1 cellular context compared by ENCODE assay signal in the genomic region with DNA sequence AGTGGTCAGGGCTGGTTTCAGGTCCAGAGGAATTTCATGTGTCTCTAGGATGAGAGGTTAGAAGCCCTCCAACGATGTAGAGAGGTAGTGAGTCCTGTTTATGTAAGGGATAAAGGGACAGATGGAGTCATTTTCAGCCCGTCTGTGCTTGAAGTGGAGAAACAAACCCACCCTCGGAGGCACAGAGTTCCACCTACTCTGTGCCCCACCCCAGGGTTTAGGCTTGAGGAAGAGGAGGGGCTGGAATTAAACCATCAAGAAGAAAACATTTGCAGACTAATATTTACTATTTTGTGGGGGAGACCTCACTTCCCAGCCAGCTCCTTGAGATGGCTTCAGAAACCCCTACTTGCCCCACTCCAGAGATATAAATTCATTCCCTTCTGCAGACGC.
TF ChIP-seq lines count a peak whose summit lies in the region.

No MANE protein-coding gene starts in this region.

TF ChIP-seq in HepG2, 621 proteins besides CTCF, POLR2A, EP300 and RAD21:
- TF ChIP-seq KMT2A (CRISPR knock-in tag; IDR thresholded peaks at IDR 0.05) (no peak), FOSL2 (CRISPR knock-in tag; IDR thresholded peaks at IDR 0.05) (no peak), DNMT1 (CRISPR knock-in tag; IDR thresholded peaks at IDR 0.05) (no peak), GABPA (IDR thresholded peaks at IDR 0.05; ENCODE audit: low read depth, low read length) (no peak), GABPA (CRISPR knock-in tag; IDR thresholded peaks at IDR 0.05; ENCODE audit: low read depth) (no peak), IKZF4 (CRISPR knock-in tag; IDR thresholded peaks at IDR 0.05; ENCODE audit: borderline replicate concordance, low read depth, not compliant biosample characterization) (no peak), ZFAT (CRISPR knock-in tag; conservative IDR thresholded peaks at IDR 0.05) (no peak), ZNF550 (CRISPR knock-in tag; IDR thresholded peaks at IDR 0.05; ENCODE audit: borderline replicate concordance) (no peak), POLR2G (IDR thresholded peaks at IDR 0.05; ENCODE audit: low read depth, low read length) (no peak), ATF1 (CRISPR knock-in tag; IDR thresholded peaks at IDR 0.05) (no peak), MATR3 (CRISPR knock-in tag; IDR thresholded peaks at IDR 0.05) (no peak), RARA (CRISPR knock-in tag; IDR thresholded peaks at IDR 0.05) (no peak), ETV5 (CRISPR knock-in tag; IDR thresholded peaks at IDR 0.05; ENCODE audit: borderline replicate concordance) (no peak), TOE1 (CRISPR knock-in tag; IDR thresholded peaks at IDR 0.05) (no peak)
- TF ChIP-seq, protein P1, sequence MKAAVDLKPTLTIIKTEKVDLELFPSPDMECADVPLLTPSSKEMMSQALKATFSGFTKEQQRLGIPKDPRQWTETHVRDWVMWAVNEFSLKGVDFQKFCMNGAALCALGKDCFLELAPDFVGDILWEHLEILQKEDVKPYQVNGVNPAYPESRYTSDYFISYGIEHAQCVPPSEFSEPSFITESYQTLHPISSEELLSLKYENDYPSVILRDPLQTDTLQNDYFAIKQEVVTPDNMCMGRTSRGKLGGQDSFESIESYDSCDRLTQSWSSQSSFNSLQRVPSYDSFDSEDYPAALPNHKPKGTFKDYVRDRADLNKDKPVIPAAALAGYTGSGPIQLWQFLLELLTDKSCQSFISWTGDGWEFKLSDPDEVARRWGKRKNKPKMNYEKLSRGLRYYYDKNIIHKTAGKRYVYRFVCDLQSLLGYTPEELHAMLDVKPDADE (CRISPR knock-in tag; IDR thresholded peaks at IDR 0.05): no peak
- TF ChIP-seq, protein P2, sequence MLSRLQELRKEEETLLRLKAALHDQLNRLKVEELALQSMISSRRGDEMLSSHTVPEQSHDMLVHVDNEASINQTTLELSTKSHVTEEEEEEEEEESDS (CRISPR knock-in tag; IDR thresholded peaks at IDR 0.05; ENCODE audit: borderline replicate concordance): no peak
- TF ChIP-seq, protein P3, sequence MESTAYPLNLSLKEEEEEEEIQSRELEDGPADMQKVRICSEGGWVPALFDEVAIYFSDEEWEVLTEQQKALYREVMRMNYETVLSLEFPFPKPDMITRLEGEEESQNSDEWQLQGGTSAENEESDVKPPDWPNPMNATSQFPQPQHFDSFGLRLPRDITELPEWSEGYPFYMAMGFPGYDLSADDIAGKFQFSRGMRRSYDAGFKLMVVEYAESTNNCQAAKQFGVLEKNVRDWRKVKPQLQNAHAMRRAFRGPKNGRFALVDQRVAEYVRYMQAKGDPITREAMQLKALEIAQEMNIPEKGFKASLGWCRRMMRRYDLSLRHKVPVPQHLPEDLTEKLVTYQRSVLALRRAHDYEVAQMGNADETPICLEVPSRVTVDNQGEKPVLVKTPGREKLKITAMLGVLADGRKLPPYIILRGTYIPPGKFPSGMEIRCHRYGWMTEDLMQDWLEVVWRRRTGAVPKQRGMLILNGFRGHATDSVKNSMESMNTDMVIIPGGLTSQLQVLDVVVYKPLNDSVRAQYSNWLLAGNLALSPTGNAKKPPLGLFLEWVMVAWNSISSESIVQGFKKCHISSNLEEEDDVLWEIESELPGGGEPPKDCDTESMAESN (CRISPR knock-in tag; conservative IDR thresholded peaks at IDR 0.05): no peak
- TF ChIP-seq, protein P4, sequence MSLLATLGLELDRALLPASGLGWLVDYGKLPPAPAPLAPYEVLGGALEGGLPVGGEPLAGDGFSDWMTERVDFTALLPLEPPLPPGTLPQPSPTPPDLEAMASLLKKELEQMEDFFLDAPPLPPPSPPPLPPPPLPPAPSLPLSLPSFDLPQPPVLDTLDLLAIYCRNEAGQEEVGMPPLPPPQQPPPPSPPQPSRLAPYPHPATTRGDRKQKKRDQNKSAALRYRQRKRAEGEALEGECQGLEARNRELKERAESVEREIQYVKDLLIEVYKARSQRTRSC (CRISPR knock-in tag; IDR thresholded peaks at IDR 0.05; ENCODE audit: low read depth): no peak
